24 cellular contexts compared by ENCODE assay signal in the genomic region with DNA sequence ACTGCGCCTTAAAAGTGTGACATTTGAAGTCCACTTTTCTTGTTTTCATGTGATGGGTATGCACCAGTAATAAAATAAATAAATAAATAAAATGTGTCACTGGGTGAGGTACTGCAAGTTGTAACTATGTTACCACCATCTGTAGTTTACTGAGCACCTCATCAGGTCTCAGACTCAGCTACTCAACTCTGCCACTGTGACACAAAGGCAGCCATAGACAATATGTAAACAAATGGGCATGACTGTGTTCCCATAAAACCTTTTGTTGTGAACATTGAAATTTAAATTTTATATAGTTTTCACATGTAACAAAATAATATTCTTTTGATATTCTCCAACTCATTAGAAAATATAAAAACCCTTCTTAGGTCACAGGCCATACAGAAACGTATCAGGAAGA.
"Had no signal": no experiment of that assay in that cellular context is flagged by ENCODE, and none has a peak within 500 bp of the region (broad histone marks: within the 10 kb centered on the region; RNA-seq: fewer than 3 reads in every experiment).

No MANE protein-coding gene starts in this region.

- H3K9me3 ChIP-seq: ovary, psoas muscle, right lobe of liver, sigmoid colon, stomach, thoracic aorta, thyroid gland, tibial nerve, upper lobe of left lung, vagina had no signal

- H3K36me3 ChIP-seq: neural progenitor cell, ovary had no signal

- ATAC-seq: psoas muscle; right cardiac atrium; right lobe of liver; stimulated activated effector memory CD8-positive, alpha-beta T cell treated with anti-CD3 and anti-CD28 coated beads, Interleukin-12 subunit alpha, Interleukin-12 subunit beta, amount 100 ng/mL, for 72 hours; stimulated activated naive B cell treated with anti-CD40 and anti-IgM and Interleukin-4, amounts not matched to agents 10 μg/mL and 1 μg/mL and 100 μg/mL, for 72 hours had no signal

- H3K4me1 ChIP-seq: parathyroid adenoma, psoas muscle, sigmoid colon, tibial nerve had no signal

- H3K4me3 ChIP-seq: neural progenitor cell, ovary, psoas muscle, right lobe of liver, sigmoid colon, stomach, thoracic aorta, thyroid gland, tibial nerve, upper lobe of left lung, vagina had no signal

- H3K4me2 ChIP-seq: neural progenitor cell had no signal

- H2AFZ ChIP-seq: neural progenitor cell, parathyroid adenoma had no signal

- H3K27me3 ChIP-seq: neural progenitor cell, ovary, right lobe of liver, sigmoid colon, stomach, thyroid gland, tibial nerve, upper lobe of left lung, vagina had no signal

- DNase-seq: occipital lobe; ovary; posterior cingulate gyrus; psoas muscle; right cardiac atrium; right lobe of liver; sigmoid colon; small intestine; stimulated activated CD4-positive, alpha-beta T cell treated with anti-CD3 and anti-CD28 coated beads, Interleukin-15, amount 100 ng/mL, for 24 hours; stimulated activated CD4-positive, alpha-beta T cell treated with anti-CD3 and anti-CD28 coated beads, Interleukin-2, amount 100 ng/mL, for 24 hours; stimulated activated CD4-positive, alpha-beta T cell treated with anti-CD3 and anti-CD28 coated beads, Interleukin-2, amount 100 ng/mL, for 48 hours; stimulated activated CD4-positive, alpha-beta T cell treated with anti-CD3 and anti-CD28 coated beads, Interleukin-4, amount 100 ng/mL, for 24 hours; stimulated activated naive B cell treated with anti-CD40 and anti-IgM and Interleukin-4, amounts not matched to agents 10 μg/mL and 1 μg/mL and 100 μg/mL, for 72 hours; stimulated activated naive CD4-positive, alpha-beta T cell treated with Interleukin-2 at 50 U/mL for 16 hours; stomach; thyroid gland; trophoblast cell; upper lobe of left lung had no signal

- H3K9ac ChIP-seq: neural progenitor cell, parathyroid adenoma had no signal

- H3K27ac ChIP-seq: neural progenitor cell, ovary, parathyroid adenoma, psoas muscle, right lobe of liver, sigmoid colon, stomach, thoracic aorta, thyroid gland, tibial nerve, upper lobe of left lung, vagina had no signal
